In genomic region chr22:46446799-46447198, GRCh38 we compare ENCODE assay signal across 19 cellular contexts.
DNase-seq lines count a peak whose midpoint lies in the region; ATAC-seq, FAIRE-seq and TF ChIP-seq lines count a peak whose summit lies in the region.
"Had no signal": no experiment of that assay in that cellular context is flagged by ENCODE, and none has a peak within 500 bp of the region (broad histone marks: within the 10 kb centered on the region; RNA-seq: fewer than 3 reads in every experiment).

No MANE protein-coding gene starts in this region.

- no peak for TF ChIP-seq CTCF in A549 (IDR thresholded peaks at IDR 0.05)
- TF ChIP-seq CTCF in D721Med (IDR thresholded peaks at IDR 0.05; ENCODE audit: insufficient read depth, missing control alignments), result no peak
- TF ChIP-seq CTCF in fibroblast of mammary gland (conservative IDR thresholded peaks at IDR 0.05; ENCODE audit: control insufficient read depth, insufficient read depth, low read depth, low read length), result no peak

- FAIRE-seq in A549 (lab: Jason Lieb, UNC), result no peak
- no peak for FAIRE-seq in D721Med (lab: Jason Lieb, UNC)
- FAIRE-seq in GM19239 (lab: Jason Lieb, UNC), result no peak
- FAIRE-seq: TTC549 had no signal

- no peak for TF ChIP-seq EP300 in A549 (IDR thresholded peaks at IDR 0.05)

- DNase-seq in A549 (ENCODE audit: low read depth in 1 of 2, low spot score in 1 of 2) (no peak), D721Med (ENCODE audit: insufficient read length, low spot score) (peak; percentile 58), NCI-H2171 treated with DMSO at 0.1 percent for 48 hours (lab: John Stamatoyannopoulos, UW) (peak; percentile 83), fibroblast of mammary gland (ENCODE audit: low read depth) (peak; percentile 17), SHP77 (lab: John Stamatoyannopoulos, UW) (no peak), GM19239 (ENCODE audit: insufficient read length, low spot score) (no peak), T1000 (lab: John Stamatoyannopoulos, UW) (no peak)
- DNase-seq: activated T-cell treated with anti-CD3 and anti-CD28 coated beads, Interleukin-2, amount 50 U/mL, for 24 hours; AML-193; H7; Kasumi-1; NCI-H446; PC-3; right lobe of liver; stimulated activated CD4-positive, alpha-beta T cell treated with anti-CD3 and anti-CD28 coated beads, Interleukin-1b, Interleukin-23, amount 100 ng/mL, for 48 hours had no signal

- no peak for TF ChIP-seq RAD21 in A549 (conservative IDR thresholded peaks at IDR 0.05 in 1 of 2, IDR thresholded peaks at IDR 0.05 in 1 of 2)

- ATAC-seq in A549 (no peak), HG03571 (IDR thresholded peaks at IDR 0.05; ENCODE audit: unreplicated experiment) (no peak)
- ATAC-seq: activated naive CD4-positive, alpha-beta T cell treated with anti-CD3 and anti-CD28 coated beads, Interleukin-2, amount 50 U/mL, for 72 hours; PC-3; SK-N-SH treated with all-trans-retinoic acid at 6 μM for 48 hours had no signal

- H3K27ac ChIP-seq in A549, result peak overlapping the region; percentile 27 to 78; a peak in 5 of 6 replicates
- H3K27ac ChIP-seq: right lobe of liver had no signal

- H3K4me3 ChIP-seq in A549 (no peak overlapping the region), fibroblast of mammary gland (ENCODE audit: control insufficient read depth, low read depth, low read length) (no peak overlapping the region)
- H3K4me3 ChIP-seq: right lobe of liver had no signal

- WGBS in A549 (ENCODE audit: missing lambda C conversion rate), result 90% methylated on average over 4 of the region's 4 CpGs

- no peaks in the 10 kb centered on the region for H3K9me3 ChIP-seq in A549
- H3K9me3 ChIP-seq: right lobe of liver had no signal

- no peak for TF ChIP-seq POLR2A in A549 (IDR thresholded peaks at IDR 0.05; ENCODE audit: low read length)

- CTCF ChIA-PET in A549 (lab: Yijun Ruan, JAX), result interaction anchor here (0.6 to 3.4 kb wide), 2 partner anchors 21 to 94 kb away, joined by 3 to 16 read pairs; no protein-coding TSS in a partner anchor

- peak overlapping the region; percentile 42; the same call in 1 of the 3 replicates for H3K4me2 ChIP-seq in A549

- H3K4me1 ChIP-seq in A549, result peaks cover 27% of the 10 kb centered on the region
- H3K4me1 ChIP-seq: right lobe of liver had no signal

- POLR2A ChIA-PET in A549 (lab: Yijun Ruan, JAX), result interaction anchor here (0.7 kb wide), 1 partner anchor 13 kb away, joined by 3 read pairs; no protein-coding TSS in a partner anchor

TF ChIP-seq in A549, 52 proteins besides CTCF, POLR2A, EP300 and RAD21:
- no peak for TF ChIP-seq FOSB (CRISPR knock-in tag; IDR thresholded peaks at IDR 0.05)
- TF ChIP-seq CEBPB (IDR thresholded peaks at IDR 0.05), result no peak
- no peak for TF ChIP-seq RNF2 (IDR thresholded peaks at IDR 0.05; ENCODE audit: borderline replicate concordance, low read depth)
- no peak for TF ChIP-seq HOXA7 (CRISPR knock-in tag; IDR thresholded peaks at IDR 0.05)
- TF ChIP-seq HOXB5 (CRISPR knock-in tag; IDR thresholded peaks at IDR 0.05), result no peak

Comparison
In these comparisons a context has a peak if more than half of its experiments do, and no peak if none do; other contexts are left out.
1. DNase-seq: peak in D721Med (single experiment), NCI-H2171 treated with DMSO at 0.1 percent for 48 hours (single experiment) and fibroblast of mammary gland (single experiment); none in A549 (0 of 2), SHP77 (0 of 2), GM19239 (single experiment) and T1000 (single experiment).